11 cellular contexts compared by ENCODE assay signal in genomic region chr2:190863946-190864345, GRCh38. TPM values are rescaled to one million over a fixed set of nuclear protein-coding genes. Genes with fewer than 3 reads are reported as not detected.
A peak's percentile ranks its signal among the peaks of the same experiment; 100 is the strongest.
DNase-seq lines count a peak whose midpoint lies in the region; ATAC-seq and TF ChIP-seq lines count a peak whose summit lies in the region.
"Had no signal": no experiment of that assay in that cellular context is flagged by ENCODE, and none has a peak within 500 bp of the region (broad histone marks: within the 10 kb centered on the region; RNA-seq: fewer than 3 reads in every experiment).

No MANE protein-coding gene starts in this region.

- no peak for TF ChIP-seq CTCF in AG04450 (IDR thresholded peaks at IDR 0.05; ENCODE audit: low read depth, low read length)

- peaks cover 23% of the 10 kb centered on the region for H3K4me1 Mint-ChIP-seq in activated T-cell treated with anti-CD3 and anti-CD28 coated beads, Interleukin-2, amount 50 U/mL, for 4 hours (ENCODE audit: low read depth)

- no peaks in the 10 kb centered on the region for H3K27me3 Mint-ChIP-seq in activated T-cell treated with anti-CD3 and anti-CD28 coated beads, Interleukin-2, amount 50 U/mL, for 4 hours (ENCODE audit: low read depth)
- H3K27me3 Mint-ChIP-seq: activated naive CD8-positive, alpha-beta T cell treated with anti-CD3 and anti-CD28 coated beads, Interleukin-2, amount 10 ng/mL, durations not matched to agents 7 days and 5 days had no signal

- CTCF ChIA-PET in AG04450 (lab: Charles Lee): interaction anchor here (1.1 to 2.5 kb wide), 2 partner anchors 11 to 14 kb away, joined by 3 to 19 read pairs; no protein-coding TSS in a partner anchor

- no peaks in the 10 kb centered on the region for H3K9me3 ChIP-seq in AG04450 (ENCODE audit: control insufficient read depth, insufficient read depth, low read length)

- peaks cover 18% of the 10 kb centered on the region for H3K36me3 Mint-ChIP-seq in activated T-cell treated with anti-CD3 and anti-CD28 coated beads, Interleukin-2, amount 50 U/mL, for 4 hours (ENCODE audit: insufficient read depth)

- ATAC-seq in HG02798 (IDR thresholded peaks at IDR 0.05; ENCODE audit: poor library complexity, unreplicated experiment): no peak
- no peak for ATAC-seq in activated T-cell treated with anti-CD3 and anti-CD28 coated beads, Interleukin-2, amount 50 U/mL, for 4 hours

- H3K4me3 Mint-ChIP-seq in activated T-cell treated with anti-CD3 and anti-CD28 coated beads, Interleukin-2, amount 50 U/mL, for 4 hours: no peak overlapping the region
- H3K4me3 Mint-ChIP-seq: activated CD4-positive, alpha-beta T cell treated with anti-CD3 and anti-CD28 coated beads, Interleukin-2, amount 10 ng/mL, durations not matched to agents 24 days and 14 days; activated naive CD8-positive, alpha-beta T cell treated with anti-CD3 and anti-CD28 coated beads, Interleukin-2, amount 10 ng/mL, durations not matched to agents 7 days and 5 days had no signal

- H3K27me3 ChIP-seq in AG04450 (ENCODE audit: control insufficient read depth, insufficient read depth, low read length): no peaks in the 10 kb centered on the region

- no peak overlapping the region for H3K4me3 ChIP-seq in AG04450 (ENCODE audit: low read depth, low read length)
- H3K4me3 ChIP-seq: skin epidermis had no signal

- POLR2A ChIA-PET in AG04450 (lab: Yijun Ruan, JAX): interaction anchor here (0.6 to 2.9 kb wide), 3 partner anchors 17 to 737 kb away, joined by 3 to 28 read pairs (median 7); partner anchors contain the start of gene GLS

- H3K27ac ChIP-seq in AG04450 (ENCODE audit: low read depth, low read length): peak overlapping the region; percentile 62

- DNase-seq in AG04450 (ENCODE audit: low read depth, low spot score) (no peak), NCI-H1105 treated with DMSO at 0.1 percent for 48 hours (lab: John Stamatoyannopoulos, UW) (peak; percentile 99), NCI-H748 treated with DMSO at 0.1 percent for 48 hours (lab: John Stamatoyannopoulos, UW) (peak; percentile 99), islet precursor cell (peak; percentile 74), activated gamma-delta T cell (lab: John Stamatoyannopoulos, UW) (no peak)
- DNase-seq in activated naive CD4-positive, alpha-beta T cell treated with Interleukin-2 at 50 U/mL for 16 hours: no peak
- DNase-seq in activated T-cell treated with anti-CD3 and anti-CD28 coated beads, Interleukin-2, amount 50 U/mL, for 4 hours: no peak
- DNase-seq: activated CD4-positive, alpha-beta T cell treated with anti-CD3 and anti-CD28 coated beads, Interleukin-2, amount 10 ng/mL, durations not matched to agents 24 days and 14 days; activated naive CD8-positive, alpha-beta T cell treated with anti-CD3 and anti-CD28 coated beads, Interleukin-2, amount 10 ng/mL, durations not matched to agents 7 days and 5 days had no signal

- H3K9me3 Mint-ChIP-seq in activated T-cell treated with anti-CD3 and anti-CD28 coated beads, Interleukin-2, amount 50 U/mL, for 4 hours: peaks cover 8% of the 10 kb centered on the region

RNA-seq across cellular contexts. Expression of gene GLS, which starts 16.7 kb away (rescaled TPM):
- polyA plus RNA-seq in AG04450 (2011; rRNA removed): 144 and 206 TPM in 2 replicates
- 207 and 315 TPM in 2 replicates for polyA minus RNA-seq in AG04450 (2011; rRNA and poly(A)+ RNA removed)
- total RNA-seq in activated T-cell treated with anti-CD3 and anti-CD28 coated beads, Interleukin-2, amount 50 U/mL, for 4 hours: 100 to 1,000 TPM; 371 to 409 (median 377) TPM

Comparison
In these comparisons a context has a peak if more than half of its experiments do, and no peak if none do; other contexts are left out.
1. DNase-seq: peak in NCI-H1105 treated with DMSO at 0.1 percent for 48 hours (single experiment), NCI-H748 treated with DMSO at 0.1 percent for 48 hours (single experiment) and islet precursor cell (single experiment); none in AG04450 (single experiment), activated gamma-delta T cell (single experiment), activated naive CD4-positive, alpha-beta T cell treated with Interleukin-2 at 50 U/mL for 16 hours (single experiment) and activated T-cell treated with anti-CD3 and anti-CD28 coated beads, Interleukin-2, amount 50 U/mL, for 4 hours (single experiment).